Comparison of ENCODE assay signal across 3 cellular contexts in genomic region chr4:75519452-75519851, GRCh38. TPM values are rescaled to one million over a fixed set of nuclear protein-coding genes. Genes with fewer than 3 reads are reported as not detected.
"Had no signal": no experiment of that assay in that cellular context is flagged by ENCODE, and none has a peak within 500 bp of the region (broad histone marks: within the 10 kb centered on the region; RNA-seq: fewer than 3 reads in every experiment).

No MANE protein-coding gene starts in this region.

RNA-seq across cellular contexts. Expression of gene ODAPH, which starts 36.4 kb away (rescaled TPM):
- total RNA-seq: LHCN-M2, MCF 10A, NCI-H460 had no signal
